16 cellular contexts compared by ENCODE assay signal in genomic region chr4:80710748-80711451, GRCh38.
DNase-seq lines count a peak whose midpoint lies in the region; ATAC-seq and TF ChIP-seq lines count a peak whose summit lies in the region.
"Had no signal": no experiment of that assay in that cellular context is flagged by ENCODE, and none has a peak within 500 bp of the region (broad histone marks: within the 10 kb centered on the region; RNA-seq: fewer than 3 reads in every experiment).

No MANE protein-coding gene starts in this region.

- H3K4me3 Mint-ChIP-seq in GM23338 (no peak overlapping the region), progenitor cell of endocrine pancreas (ENCODE audit: low read depth) (no peak overlapping the region)
- H3K4me3 Mint-ChIP-seq in effector memory CD8-positive, alpha-beta T cell, result no peak overlapping the region
- no peak overlapping the region for H3K4me3 Mint-ChIP-seq in activated T-cell treated with anti-CD3 and anti-CD28 coated beads, Interleukin-2, amount 50 U/mL, for 24 hours
- H3K4me3 Mint-ChIP-seq: IgD-negative memory B cell had no signal

- H3K27me3 Mint-ChIP-seq in GM23338 (ENCODE audit: insufficient read depth, low read depth, poor library complexity) (no peaks in the 10 kb centered on the region), progenitor cell of endocrine pancreas (no peaks in the 10 kb centered on the region)
- no peaks in the 10 kb centered on the region for H3K27me3 Mint-ChIP-seq in effector memory CD8-positive, alpha-beta T cell
- no peaks in the 10 kb centered on the region for H3K27me3 Mint-ChIP-seq in activated T-cell treated with anti-CD3 and anti-CD28 coated beads, Interleukin-2, amount 50 U/mL, for 24 hours
- H3K27me3 Mint-ChIP-seq: IgD-negative memory B cell had no signal

- H3K36me3 ChIP-seq in GM23338 (ENCODE audit: insufficient read depth) (no peaks in the 10 kb centered on the region), OCI-LY1 (ENCODE audit: insufficient read depth, low read length) (no peaks in the 10 kb centered on the region)
- H3K36me3 ChIP-seq: HAP-1 had no signal

- TF ChIP-seq CTCF in GM23338 (conservative IDR thresholded peaks at IDR 0.05; ENCODE audit: low read depth in 2 of 2) (no peak), OCI-LY1 (IDR thresholded peaks at IDR 0.05; ENCODE audit: low read length) (no peak), epithelial cell of esophagus (IDR thresholded peaks at IDR 0.05; ENCODE audit: insufficient read depth, low read depth, low read length, missing control alignments) (no peak), progenitor cell of endocrine pancreas (IDR thresholded peaks at IDR 0.05; ENCODE audit: unreplicated experiment) (no peak)

- peak overlapping the region; percentile 86 for H2AFZ ChIP-seq in GM23338
- peak overlapping the region; percentile 38; the same call in 1 of the 2 replicates for H2AFZ ChIP-seq in OCI-LY1 (ENCODE audit: low read length)

- ATAC-seq in GM23338, result no peak
- no peak for ATAC-seq in effector memory CD8-positive, alpha-beta T cell (replicated peaks)

- H4K20me1 ChIP-seq in GM23338 (replicated peaks; ENCODE audit: insufficient read depth) (no peaks in the 10 kb centered on the region), OCI-LY1 (ENCODE audit: insufficient read depth, low read length) (no peaks in the 10 kb centered on the region)

- H3K4me1 ChIP-seq in GM23338 (ENCODE audit: insufficient read depth) (no peaks in the 10 kb centered on the region), OCI-LY1 (ENCODE audit: insufficient read depth, low read length, severe bottlenecking) (peaks cover 46% of the 10 kb centered on the region)
- H3K4me1 ChIP-seq: Caco-2, HAP-1 had no signal

- H3K9me2 ChIP-seq in GM23338 (ENCODE audit: insufficient read depth) (no peaks in the 10 kb centered on the region; the same call in 1 of the 2 replicates), OCI-LY1 (ENCODE audit: low read depth, low read length) (no peaks in the 10 kb centered on the region)
- H3K9me2 ChIP-seq: SK-N-SH had no signal

- H3K9ac ChIP-seq in OCI-LY1 (ENCODE audit: low read length), result no peak overlapping the region
- H3K9ac ChIP-seq: SK-N-SH had no signal

- no peaks in the 10 kb centered on the region for H3K4me1 Mint-ChIP-seq in GM23338
- H3K4me1 Mint-ChIP-seq in progenitor cell of endocrine pancreas (ENCODE audit: low read depth), result peaks cover 16% of the 10 kb centered on the region
- H3K4me1 Mint-ChIP-seq in effector memory CD8-positive, alpha-beta T cell (ENCODE audit: low read depth in 2 of 2), result peaks cover 0 to 3% of the 10 kb centered on the region in 2 donors
- H3K4me1 Mint-ChIP-seq in activated T-cell treated with anti-CD3 and anti-CD28 coated beads, Interleukin-2, amount 50 U/mL, for 24 hours (ENCODE audit: low read depth), result peaks cover 28% of the 10 kb centered on the region
- H3K4me1 Mint-ChIP-seq: IgD-negative memory B cell had no signal

- H3K36me3 Mint-ChIP-seq in GM23338 (ENCODE audit: low read depth) (no peaks in the 10 kb centered on the region), progenitor cell of endocrine pancreas (ENCODE audit: insufficient read depth) (no peaks in the 10 kb centered on the region)
- H3K36me3 Mint-ChIP-seq in effector memory CD8-positive, alpha-beta T cell (ENCODE audit: insufficient read depth), result no peaks in the 10 kb centered on the region
- no peaks in the 10 kb centered on the region for H3K36me3 Mint-ChIP-seq in activated T-cell treated with anti-CD3 and anti-CD28 coated beads, Interleukin-2, amount 50 U/mL, for 24 hours (ENCODE audit: low read depth)
- H3K36me3 Mint-ChIP-seq: IgD-negative memory B cell had no signal

- H3K27me3 ChIP-seq in GM23338 (ENCODE audit: insufficient read depth) (no peaks in the 10 kb centered on the region), OCI-LY1 (ENCODE audit: insufficient read depth, low read length) (no peaks in the 10 kb centered on the region)

- H3K4me3 ChIP-seq in GM23338, result no peak overlapping the region
- H3K4me3 ChIP-seq in OCI-LY1 (ENCODE audit: low read depth, low read length, poor library complexity, severe bottlenecking), result no peak overlapping the region
- H3K4me3 ChIP-seq in epithelial cell of esophagus (ENCODE audit: low read length), result no peak overlapping the region
- H3K4me3 ChIP-seq: HAP-1 had no signal

- H3K9me3 ChIP-seq in OCI-LY1 (ENCODE audit: low read length), result no peaks in the 10 kb centered on the region
- H3K9me3 ChIP-seq: Caco-2, HAP-1, SK-N-SH had no signal

- peak overlapping the region; percentile 5; the same call in 1 of the 2 replicates for H3K27ac Mint-ChIP-seq in GM23338
- H3K27ac Mint-ChIP-seq in progenitor cell of endocrine pancreas, result peak overlapping the region; percentile 1
- H3K27ac Mint-ChIP-seq in effector memory CD8-positive, alpha-beta T cell, result no peak overlapping the region
- H3K27ac Mint-ChIP-seq in activated T-cell treated with anti-CD3 and anti-CD28 coated beads, Interleukin-2, amount 50 U/mL, for 24 hours, result no peak overlapping the region
- H3K27ac Mint-ChIP-seq: IgD-negative memory B cell had no signal

- no peak overlapping the region for H3K4me2 ChIP-seq in GM23338
- no peak overlapping the region for H3K4me2 ChIP-seq in OCI-LY1 (ENCODE audit: low read length)
- H3K4me2 ChIP-seq: SK-N-SH had no signal

- H3K9me3 Mint-ChIP-seq in GM23338 (no peaks in the 10 kb centered on the region), progenitor cell of endocrine pancreas (ENCODE audit: low read depth) (no peaks in the 10 kb centered on the region)
- peaks cover 0 to 2% of the 10 kb centered on the region in 2 donors for H3K9me3 Mint-ChIP-seq in effector memory CD8-positive, alpha-beta T cell
- H3K9me3 Mint-ChIP-seq in activated T-cell treated with anti-CD3 and anti-CD28 coated beads, Interleukin-2, amount 50 U/mL, for 24 hours, result no peaks in the 10 kb centered on the region

- no peak overlapping the region for H3K27ac ChIP-seq in GM23338 (ENCODE audit: low read depth)
- H3K27ac ChIP-seq in OCI-LY1 (ENCODE audit: low read depth, low read length, poor library complexity, severe bottlenecking), result peak overlapping the region; percentile 36

- H3F3A ChIP-seq in GM23338 (replicated peaks; ENCODE audit: low read depth) (no peaks in the 10 kb centered on the region), OCI-LY1 (ENCODE audit: insufficient read depth, low read length) (no peaks in the 10 kb centered on the region)

- no peak for DNase-seq in GM23338 (ENCODE audit: low spot score)
- DNase-seq in epithelial cell of esophagus (ENCODE audit: low read depth), result peak; percentile 26
- DNase-seq in progenitor cell of endocrine pancreas (ENCODE audit: low spot score, unreplicated experiment), result no peak
- no peak for DNase-seq in effector memory CD8-positive, alpha-beta T cell
- DNase-seq in NCI-H2227 (lab: John Stamatoyannopoulos, UW; ENCODE audit: unreplicated experiment), result no peak
- DNase-seq in activated T-cell treated with anti-CD3 and anti-CD28 coated beads, Interleukin-2, amount 50 U/mL, for 24 hours, result no peak
- DNase-seq: ACHN, Caco-2, NCI-H1417, NCI-H2029 treated with DMSO at 0.1 percent for 48 hours, NCI-H524, SHP77, SK-N-SH had no signal

- H3K79me2 ChIP-seq in GM23338 (replicated peaks; ENCODE audit: insufficient read depth) (no peaks in the 10 kb centered on the region), OCI-LY1 (ENCODE audit: insufficient read depth, low read length) (no peaks in the 10 kb centered on the region)

TF ChIP-seq in GM23338, 12 proteins besides CTCF, POLR2A, EP300 and RAD21:
- TF ChIP-seq NANOG (IDR thresholded peaks at IDR 0.05; ENCODE audit: borderline replicate concordance) (no peak), CREB1 (CRISPR knock-in tag; IDR thresholded peaks at IDR 0.05; ENCODE audit: low read depth) (no peak), REST (IDR thresholded peaks at IDR 0.05; ENCODE audit: unreplicated experiment) (no peak), ZNF114 (CRISPR knock-in tag; IDR thresholded peaks at IDR 0.05) (no peak), JUNB (IDR thresholded peaks at IDR 0.05; ENCODE audit: unreplicated experiment) (no peak), ZNF331 (CRISPR knock-in tag; IDR thresholded peaks at IDR 0.05; ENCODE audit: low read depth) (no peak), EZH2phosphoT487 (IDR thresholded peaks at IDR 0.05; ENCODE audit: unreplicated experiment) (no peak)
- TF ChIP-seq, protein P1, sequence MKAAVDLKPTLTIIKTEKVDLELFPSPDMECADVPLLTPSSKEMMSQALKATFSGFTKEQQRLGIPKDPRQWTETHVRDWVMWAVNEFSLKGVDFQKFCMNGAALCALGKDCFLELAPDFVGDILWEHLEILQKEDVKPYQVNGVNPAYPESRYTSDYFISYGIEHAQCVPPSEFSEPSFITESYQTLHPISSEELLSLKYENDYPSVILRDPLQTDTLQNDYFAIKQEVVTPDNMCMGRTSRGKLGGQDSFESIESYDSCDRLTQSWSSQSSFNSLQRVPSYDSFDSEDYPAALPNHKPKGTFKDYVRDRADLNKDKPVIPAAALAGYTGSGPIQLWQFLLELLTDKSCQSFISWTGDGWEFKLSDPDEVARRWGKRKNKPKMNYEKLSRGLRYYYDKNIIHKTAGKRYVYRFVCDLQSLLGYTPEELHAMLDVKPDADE (IDR thresholded peaks at IDR 0.05), result no peak
TF ChIP-seq in GM23338: peak in this region for 0.

Comparison
In these comparisons a context has a peak if more than half of its experiments do, and no peak if none do; other contexts are left out.
1. H3K27ac Mint-ChIP-seq: peak in GM23338 (single experiment) and progenitor cell of endocrine pancreas (single experiment); none in effector memory CD8-positive, alpha-beta T cell (0 of 2) and activated T-cell treated with anti-CD3 and anti-CD28 coated beads, Interleukin-2, amount 50 U/mL, for 24 hours (single experiment).